16 cellular contexts compared by ENCODE assay signal in the genomic region with DNA sequence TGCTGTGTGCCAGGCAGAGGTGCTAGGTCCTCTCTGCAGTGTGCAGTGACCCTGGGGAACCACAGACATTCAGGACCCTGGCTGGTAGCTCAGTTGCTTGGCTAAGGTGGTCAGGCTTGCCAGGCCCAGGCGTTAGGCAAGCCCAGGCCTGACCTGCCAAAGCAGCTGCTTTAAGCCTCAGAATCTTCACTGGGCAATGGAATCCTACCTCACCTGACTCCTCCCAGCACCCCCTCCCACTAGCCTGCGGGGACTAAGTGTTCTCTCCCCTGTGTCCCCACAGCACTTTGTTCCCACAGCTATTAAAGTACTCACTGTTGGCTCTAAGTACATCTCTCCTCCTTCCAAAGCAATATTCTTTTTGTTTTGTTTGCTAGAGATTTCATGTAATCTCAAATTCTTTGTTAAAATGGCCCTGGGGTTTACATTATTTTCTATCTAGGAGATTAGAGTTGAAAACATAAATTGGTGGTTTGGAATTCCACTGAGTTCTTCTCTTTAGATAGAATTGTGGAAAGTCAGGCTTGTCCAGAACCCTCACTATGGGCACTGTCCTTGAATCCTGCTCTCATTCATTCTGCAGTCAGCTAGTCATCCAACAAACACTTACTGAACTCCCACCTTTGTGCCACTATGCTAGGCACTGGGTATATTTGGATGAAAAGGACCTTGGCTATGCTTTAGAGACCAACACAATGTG. TPM values are rescaled to one million over a fixed set of nuclear protein-coding genes. Genes with fewer than 3 reads are reported as not detected.
DNase-seq lines count a peak whose midpoint lies in the region; ATAC-seq, FAIRE-seq and TF ChIP-seq lines count a peak whose summit lies in the region.
"Had no signal": no experiment of that assay in that cellular context is flagged by ENCODE, and none has a peak within 500 bp of the region (broad histone marks: within the 10 kb centered on the region; RNA-seq: fewer than 3 reads in every experiment).

No MANE protein-coding gene starts in this region.

- intact Hi-C loops in left lung (cut with DNase I) (no loop called here), testis (cut with DNase I; ENCODE audit: low total_unique reads) (no loop called here)

- no peak for TF ChIP-seq CTCF in bronchial epithelial cell (IDR thresholded peaks at IDR 0.05; ENCODE audit: insufficient read depth, low read length, severe bottlenecking)
- no peak for TF ChIP-seq CTCF in left lung (IDR thresholded peaks at IDR 0.05)
- TF ChIP-seq CTCF in testis (IDR thresholded peaks at IDR 0.05) = no peak

- H3K36me3 ChIP-seq in bronchial epithelial cell (ENCODE audit: control insufficient read depth, insufficient read depth, low read length) (peaks cover 7% of the 10 kb centered on the region), left lung (peaks cover 9 to 62% of the 10 kb centered on the region in 2 donors), testis (ENCODE audit: low read depth, missing control alignments) (no peaks in the 10 kb centered on the region)

- H3K27me3 ChIP-seq in bronchial epithelial cell (ENCODE audit: control insufficient read depth, insufficient read depth, low read length) (no peaks in the 10 kb centered on the region), left lung (no peaks in the 10 kb centered on the region), testis (no peaks in the 10 kb centered on the region)
- H3K27me3 ChIP-seq: ascending aorta had no signal

- ATAC-seq in left lung = peak; percentile 80
- ATAC-seq: A549; activated CD4-positive, alpha-beta T cell treated with anti-CD3 and anti-CD28 coated beads for 36 hours; T-helper 17 cell had no signal

- no peak for TF ChIP-seq POLR2A in testis (IDR thresholded peaks at IDR 0.05)

- 35 to 38% methylated on average over 1 to 2 of the region's 2 CpGs for WGBS in testis, 2 donors

- H3K27ac ChIP-seq in left lung (peak overlapping the region; percentile 35 to 50), testis (peak overlapping the region in 1 of 2 donors; percentile 50)
- H3K27ac ChIP-seq: ascending aorta had no signal

- H3K4me3 ChIP-seq in bronchial epithelial cell (ENCODE audit: low read depth, low read length) (no peak overlapping the region), left lung (no peak overlapping the region), testis (no peak overlapping the region)
- H3K4me3 ChIP-seq: A549, ascending aorta had no signal

- H3K4me1 ChIP-seq in left lung (peaks cover 3 to 9% of the 10 kb centered on the region in 2 donors), testis (peaks cover 19% of the 10 kb centered on the region)
- H3K4me1 ChIP-seq: ascending aorta had no signal

- FAIRE-seq in bronchial epithelial cell (lab: Jason Lieb, UNC) = no peak
- FAIRE-seq: A549 had no signal

- H3K9me3 ChIP-seq in left lung (no peaks in the 10 kb centered on the region), testis (no peaks in the 10 kb centered on the region)
- H3K9me3 ChIP-seq: A549, ascending aorta had no signal

- DNase-seq in NCI-H2196 (lab: John Stamatoyannopoulos, UW; ENCODE audit: unreplicated experiment) (peak; percentile 6), NCI-H2196 treated with DMSO at 0.1 percent for 48 hours (lab: John Stamatoyannopoulos, UW; ENCODE audit: unreplicated experiment) (no peak), bronchial epithelial cell (ENCODE audit: low read depth) (peak; percentile 56), left lung (peak in 1 of 2 donors; percentile 50), testis (peak; percentile 45), iPS-NIHi11 (ENCODE audit: low spot score) (no peak), DMS114 treated with DMSO at 0.1 percent for 48 hours (lab: John Stamatoyannopoulos, UW; ENCODE audit: unreplicated experiment) (no peak), NCI-H1930 (lab: John Stamatoyannopoulos, UW) (no peak)
- DNase-seq: activated CD4-positive, alpha-beta T cell treated with anti-CD3 and anti-CD28 coated beads for 36 hours; foreskin melanocyte; MV-4-11; NCI-H524; stimulated activated CD4-positive, alpha-beta T cell treated with anti-CD3 and anti-CD28 coated beads, Interleukin-12 subunit alpha, Interleukin-12 subunit beta, amount 100 ng/mL, for 4 hours; T-helper 17 cell had no signal

RNA-seq across cellular contexts. Expression of gene DGLUCY, which starts 44.4 kb away (rescaled TPM):
- total RNA-seq in bronchial epithelial cell = 7.0 and 8.4 TPM in 2 replicates
- total RNA-seq in left lung = 10 to 100 TPM; 74.9 to 77.0 TPM
- total RNA-seq in testis = 100 to 1,000 TPM; 145 to 161 TPM
- 77.5 TPM for polyA plus RNA-seq in testis (ENCODE audit: insufficient read depth, low read depth, low replicate concordance)

Comparison
In these comparisons a context has a peak if more than half of its experiments do, and no peak if none do; other contexts are left out.
1. DNase-seq: peak in NCI-H2196 (single experiment), bronchial epithelial cell (single experiment) and testis (single experiment); none in NCI-H2196 treated with DMSO at 0.1 percent for 48 hours (single experiment), iPS-NIHi11 (single experiment), DMS114 treated with DMSO at 0.1 percent for 48 hours (single experiment) and NCI-H1930 (0 of 2).